In the genomic region with DNA sequence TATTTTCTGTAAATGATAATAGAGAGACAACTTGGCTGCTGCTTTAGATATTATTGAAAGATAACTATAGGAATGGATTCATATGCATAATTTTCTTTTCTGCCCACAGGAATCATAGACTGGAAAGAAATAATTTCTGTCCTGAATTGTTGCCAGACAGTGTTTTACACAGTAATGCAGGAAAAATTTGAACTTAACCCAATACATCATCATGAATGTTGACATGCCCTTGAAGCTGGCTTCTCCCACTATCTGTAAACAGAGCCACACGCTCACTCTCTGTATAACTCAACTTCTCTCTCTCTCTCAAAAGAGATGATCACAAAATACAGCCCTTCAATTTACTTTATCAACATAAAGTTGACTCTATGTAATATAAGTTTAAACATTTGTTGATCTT, we compare ENCODE assay signal across 39 cellular contexts. TPM values are rescaled to one million over a fixed set of nuclear protein-coding genes. Genes with fewer than 3 reads are reported as not detected.
"Had no signal": no experiment of that assay in that cellular context is flagged by ENCODE, and none has a peak within 500 bp of the region (broad histone marks: within the 10 kb centered on the region; RNA-seq: fewer than 3 reads in every experiment).

No MANE protein-coding gene starts in this region.

- DNase-seq: activated CD4-positive, alpha-beta memory T cell treated with anti-CD3 and anti-CD28 coated beads, Interleukin-2, amount 10 ng/mL, durations not matched to agents 7 days and 5 days; activated CD4-positive, alpha-beta T cell treated with anti-CD3 and anti-CD28 coated beads, Interleukin-2, amount 10 ng/mL, durations not matched to agents 7 days and 5 days; activated CD4-positive, CD25-positive, alpha-beta regulatory T cell treated with anti-CD3 and anti-CD28 coated beads, Interleukin-2, amount 50 U/mL, for 72 hours; activated CD8-positive, alpha-beta memory T cell treated with anti-CD3 and anti-CD28 coated beads, Interleukin-2, amount 50 U/mL, for 48 hours; activated gamma-delta T cell treated with Interleukin-2 at 50 U/mL for 16 hours; activated naive CD4-positive, alpha-beta T cell treated with anti-CD3 and anti-CD28 coated beads, Interleukin-2, amount 50 U/mL, for 16 hours; activated T-cell treated with anti-CD3 and anti-CD28 coated beads, Interleukin-2, amount 50 U/mL, for 24 hours; aorta; effector CD4-positive, alpha-beta T cell; foreskin keratinocyte; heart left ventricle; hypothalamus; immature natural killer cell; naive thymus-derived CD8-positive, alpha-beta T cell; nucleus accumbens; pancreas; retina; sigmoid colon; stimulated activated CD4-positive, alpha-beta T cell treated with anti-CD3 and anti-CD28 coated beads, Interleukin-1b, Interleukin-23, amount 100 ng/mL, for 48 hours; stimulated activated CD4-positive, alpha-beta T cell treated with anti-CD3 and anti-CD28 coated beads, Interleukin-4, amount 100 ng/mL, for 4 hours; stimulated activated CD8-positive, alpha-beta memory T cell treated with anti-CD3 and anti-CD28 coated beads, Interleukin-4, amount 100 ng/mL, for 48 hours; stomach; SW 1271; T1000; tibial artery; upper lobe of right lung; WERI-Rb-1 had no signal

- H3K4me3 Mint-ChIP-seq: activated CD4-positive, alpha-beta memory T cell treated with anti-CD3 and anti-CD28 coated beads, Interleukin-2, amount 10 ng/mL, durations not matched to agents 7 days and 5 days; activated CD4-positive, alpha-beta T cell treated with anti-CD3 and anti-CD28 coated beads, Interleukin-2, amount 10 ng/mL, durations not matched to agents 7 days and 5 days; activated T-cell treated with anti-CD3 and anti-CD28 coated beads, Interleukin-2, amount 50 U/mL, for 24 hours; activated T-helper 17 cell treated with anti-CD3 and anti-CD28 coated beads, Interleukin-2, amount 50 U/mL, for 72 hours; brain; dendritic cell treated with granulocyte-macrophage colony-stimulating factor and Interleukin-4, amounts not matched to agents 40 ng/mL and 50 ng/mL, for 4 days; immature natural killer cell; naive thymus-derived CD8-positive, alpha-beta T cell; neural crest cell; stimulated activated memory B cell treated with anti-CD40 and anti-IgM and Interleukin-4, amounts not matched to agents 10 μg/mL and 1 μg/mL and 100 μg/mL, for 72 hours; T-helper 1 cell treated with Interleukin-12 subunit alpha and Interleukin-12 subunit beta and Interleukin-4 antibody, amounts not matched to agents 30 μg/mL and 1 μg/mL, for 36 hours had no signal

- H3K9me3 Mint-ChIP-seq: activated CD4-positive, alpha-beta memory T cell treated with anti-CD3 and anti-CD28 coated beads, Interleukin-2, amount 10 ng/mL, durations not matched to agents 7 days and 5 days; activated CD4-positive, alpha-beta T cell treated with anti-CD3 and anti-CD28 coated beads, Interleukin-2, amount 10 ng/mL, durations not matched to agents 7 days and 5 days; activated T-cell treated with anti-CD3 and anti-CD28 coated beads, Interleukin-2, amount 50 U/mL, for 24 hours; brain; dendritic cell treated with granulocyte-macrophage colony-stimulating factor and Interleukin-4, amounts not matched to agents 40 ng/mL and 50 ng/mL, for 4 days; neural crest cell; stimulated activated memory B cell treated with anti-CD40 and anti-IgM and Interleukin-4, amounts not matched to agents 10 μg/mL and 1 μg/mL and 100 μg/mL, for 72 hours; T-helper 1 cell treated with Interleukin-12 subunit alpha and Interleukin-12 subunit beta and Interleukin-4 antibody, amounts not matched to agents 30 μg/mL and 1 μg/mL, for 36 hours had no signal

- H3K4me1 Mint-ChIP-seq: activated CD4-positive, alpha-beta memory T cell treated with anti-CD3 and anti-CD28 coated beads, Interleukin-2, amount 10 ng/mL, durations not matched to agents 7 days and 5 days; activated CD4-positive, alpha-beta T cell treated with anti-CD3 and anti-CD28 coated beads, Interleukin-2, amount 10 ng/mL, durations not matched to agents 7 days and 5 days; activated T-helper 17 cell treated with anti-CD3 and anti-CD28 coated beads, Interleukin-2, amount 50 U/mL, for 72 hours; brain; immature natural killer cell; naive thymus-derived CD8-positive, alpha-beta T cell; neural crest cell; stimulated activated memory B cell treated with anti-CD40 and anti-IgM and Interleukin-4, amounts not matched to agents 10 μg/mL and 1 μg/mL and 100 μg/mL, for 72 hours had no signal

- H3K4me3 ChIP-seq: heart left ventricle, pancreas, prostate gland, sigmoid colon, smooth muscle cell, stomach, suprapubic skin, tibial artery, upper lobe of right lung had no signal

- FAIRE-seq: endometrium, pancreas had no signal

- ATAC-seq: activated T-helper 17 cell treated with anti-CD3 and anti-CD28 coated beads, Interleukin-2, amount 50 U/mL, for 72 hours; foreskin keratinocyte; heart left ventricle; naive thymus-derived CD8-positive, alpha-beta T cell; pancreas; stimulated activated memory B cell treated with anti-CD40 and anti-IgM and Interleukin-4, amounts not matched to agents 10 μg/mL and 1 μg/mL and 100 μg/mL, for 72 hours; upper lobe of right lung had no signal

- H3K36me3 Mint-ChIP-seq: brain; immature natural killer cell; naive thymus-derived CD8-positive, alpha-beta T cell; stimulated activated memory B cell treated with anti-CD40 and anti-IgM and Interleukin-4, amounts not matched to agents 10 μg/mL and 1 μg/mL and 100 μg/mL, for 72 hours had no signal

- H3K27me3 Mint-ChIP-seq: activated CD4-positive, alpha-beta memory T cell treated with anti-CD3 and anti-CD28 coated beads, Interleukin-2, amount 10 ng/mL, durations not matched to agents 7 days and 5 days; activated CD4-positive, alpha-beta T cell treated with anti-CD3 and anti-CD28 coated beads, Interleukin-2, amount 10 ng/mL, durations not matched to agents 7 days and 5 days; activated T-cell treated with anti-CD3 and anti-CD28 coated beads, Interleukin-2, amount 50 U/mL, for 24 hours; dendritic cell treated with granulocyte-macrophage colony-stimulating factor and Interleukin-4, amounts not matched to agents 40 ng/mL and 50 ng/mL, for 4 days; stimulated activated memory B cell treated with anti-CD40 and anti-IgM and Interleukin-4, amounts not matched to agents 10 μg/mL and 1 μg/mL and 100 μg/mL, for 72 hours had no signal

- H3K36me3 ChIP-seq: heart left ventricle, pancreas, prostate gland, sigmoid colon, stomach, suprapubic skin, tibial artery, upper lobe of right lung, WERI-Rb-1 had no signal

- H3K27me3 ChIP-seq: heart left ventricle, pancreas, sigmoid colon, stomach, suprapubic skin, tibial artery, upper lobe of right lung had no signal

- H3K27ac Mint-ChIP-seq: activated CD4-positive, alpha-beta memory T cell treated with anti-CD3 and anti-CD28 coated beads, Interleukin-2, amount 10 ng/mL, durations not matched to agents 7 days and 5 days; activated CD4-positive, alpha-beta T cell treated with anti-CD3 and anti-CD28 coated beads, Interleukin-2, amount 10 ng/mL, durations not matched to agents 7 days and 5 days; activated T-cell treated with anti-CD3 and anti-CD28 coated beads, Interleukin-2, amount 50 U/mL, for 24 hours; activated T-helper 17 cell treated with anti-CD3 and anti-CD28 coated beads, Interleukin-2, amount 50 U/mL, for 72 hours; brain; dendritic cell treated with granulocyte-macrophage colony-stimulating factor and Interleukin-4, amounts not matched to agents 40 ng/mL and 50 ng/mL, for 4 days; immature natural killer cell; naive thymus-derived CD8-positive, alpha-beta T cell; stimulated activated memory B cell treated with anti-CD40 and anti-IgM and Interleukin-4, amounts not matched to agents 10 μg/mL and 1 μg/mL and 100 μg/mL, for 72 hours; T-helper 1 cell treated with Interleukin-12 subunit alpha and Interleukin-12 subunit beta and Interleukin-4 antibody, amounts not matched to agents 30 μg/mL and 1 μg/mL, for 36 hours had no signal

RNA-seq across cellular contexts. Expression of gene PAX9, which starts 56.6 kb away (rescaled TPM):
- total RNA-seq: activated CD4-positive, alpha-beta memory T cell treated with anti-CD3 and anti-CD28 coated beads, Interleukin-2, amount 10 ng/mL, durations not matched to agents 7 days and 5 days; activated CD4-positive, alpha-beta T cell treated with anti-CD3 and anti-CD28 coated beads, Interleukin-2, amount 10 ng/mL, durations not matched to agents 7 days and 5 days; activated T-helper 17 cell treated with anti-CD3 and anti-CD28 coated beads, Interleukin-2, amount 50 U/mL, for 72 hours; cardiac septum; fibroblast of lung; heart left ventricle; naive thymus-derived CD8-positive, alpha-beta T cell; neural crest cell; smooth muscle cell had no signal
